In genomic region chr3:69724722-69725435, GRCh38 we compare ENCODE assay signal across 2 cellular contexts.
TF ChIP-seq lines count a peak whose summit lies in the region.

No MANE protein-coding gene starts in this region.

TF ChIP-seq in A549, 52 proteins besides CTCF, POLR2A, EP300 and RAD21 (continued from another document):
- no peak for TF ChIP-seq E2F6 (IDR thresholded peaks at IDR 0.05; ENCODE audit: borderline replicate concordance, low read depth)
- TF ChIP-seq FOXS1 (CRISPR knock-in tag; IDR thresholded peaks at IDR 0.05) = no peak
- no peak for TF ChIP-seq HEYL (CRISPR knock-in tag; IDR thresholded peaks at IDR 0.05)

TF ChIP-seq in K562, 482 proteins besides CTCF, POLR2A, EP300 and RAD21 (continued from another document and continues in another):
- TF ChIP-seq ZBTB43 (CRISPR knock-in tag; IDR thresholded peaks at IDR 0.05) (no peak), PPARD (CRISPR knock-in tag; IDR thresholded peaks at IDR 0.05) (no peak), NR2F6 (CRISPR knock-in tag; IDR thresholded peaks at IDR 0.05) (no peak), ZBTB8A (IDR thresholded peaks at IDR 0.05; ENCODE audit: partially characterized antibody) (no peak), FIP1L1 (IDR thresholded peaks at IDR 0.05; ENCODE audit: low read depth, low read length, poor library complexity, severe bottlenecking) (no peak), CHAMP1 (IDR thresholded peaks at IDR 0.05) (no peak; the same call in 1 of the 2 replicates), MNT (conservative IDR thresholded peaks at IDR 0.05) (peak in 1 of 2 experiments; percentile 41; a peak in 2 of 4 replicates), MTA2 (IDR thresholded peaks at IDR 0.05; ENCODE audit: low read depth) (peak; percentile 84), MTA1 (IDR thresholded peaks at IDR 0.05; ENCODE audit: borderline replicate concordance) (peak; percentile 78; the same call in 1 of the 2 replicates), MIER1 (IDR thresholded peaks at IDR 0.05; ENCODE audit: low read depth) (no peak), CREB3 (tag; conservative IDR thresholded peaks at IDR 0.05; ENCODE audit: low read depth) (0 out of 2 replicates have a peak, but pooled peaks have one; percentile 53), ZNF780A (CRISPR knock-in tag; IDR thresholded peaks at IDR 0.05) (no peak), ZNF316 (IDR thresholded peaks at IDR 0.05) (peak; percentile 92), CHD2 (IDR thresholded peaks at IDR 0.05; ENCODE audit: low read depth, low read length) (peak; percentile 43; the same call in 1 of the 2 replicates), SPI1 (IDR thresholded peaks at IDR 0.05; ENCODE audit: borderline replicate concordance, low read depth, low read length) (peak; percentile 35; the same call in 1 of the 2 replicates), DACH1 (IDR thresholded peaks at IDR 0.05; ENCODE audit: partially characterized antibody) (peak; percentile 64), TRIM25 (IDR thresholded peaks at IDR 0.05; ENCODE audit: borderline replicate concordance) (no peak), MEIS2 (IDR thresholded peaks at IDR 0.05; ENCODE audit: partially characterized antibody) (peak; percentile 70), BCOR (IDR thresholded peaks at IDR 0.05) (no peak), CTBP1 (IDR thresholded peaks at IDR 0.05; ENCODE audit: borderline replicate concordance) (peak; percentile 82), TCF7 (IDR thresholded peaks at IDR 0.05; ENCODE audit: borderline replicate concordance) (peak; percentile 23; the same call in 1 of the 2 replicates), CCNT2 (IDR thresholded peaks at IDR 0.05; ENCODE audit: borderline replicate concordance, extremely low read depth, insufficient read length, low read depth, low read length) (peak; percentile 96), CEBPB (tag; IDR thresholded peaks at IDR 0.05) (peak; percentile 96), HNRNPLL (IDR thresholded peaks at IDR 0.05; ENCODE audit: low read depth, low read length, poor library complexity, severe bottlenecking) (peak; percentile 27), ZBTB11 (CRISPR knock-in tag; IDR thresholded peaks at IDR 0.05) (peak in 1 of 3 experiments; percentile 36; a peak in 1 of 6 replicates), RCOR1 (IDR thresholded peaks at IDR 0.05; ENCODE audit: borderline replicate concordance in 1 of 2, low read depth in 2 of 2, low read length in 2 of 2) (peak in 1 of 2 experiments; percentile 90; a peak in 3 of 4 replicates), STAT6 (CRISPR knock-in tag; IDR thresholded peaks at IDR 0.05) (no peak), CC2D1A (IDR thresholded peaks at IDR 0.05) (peak; percentile 82; the same call in 1 of the 2 replicates), DMBX1 (CRISPR knock-in tag; IDR thresholded peaks at IDR 0.05; ENCODE audit: borderline replicate concordance) (peak; percentile 34; the same call in 1 of the 2 replicates), CEBPG (CRISPR knock-in tag; IDR thresholded peaks at IDR 0.05) (peak; percentile 68), CEBPG (tag; conservative IDR thresholded peaks at IDR 0.05 in 1 of 2, IDR thresholded peaks at IDR 0.05 in 1 of 2) (peak; percentile 70 to 79; a peak in 3 of 4 replicates), SRSF7 (optimal IDR thresholded peaks at IDR 0.05; ENCODE audit: low read depth, low read length) (no peak), TEAD4 (IDR thresholded peaks at IDR 0.05; ENCODE audit: low read length) (peak; percentile 95), TEAD4 (CRISPR knock-in tag; IDR thresholded peaks at IDR 0.05; ENCODE audit: borderline replicate concordance) (no peak), SLC30A9 (CRISPR knock-in tag; IDR thresholded peaks at IDR 0.05) (no peak), NFE2 (IDR thresholded peaks at IDR 0.05; ENCODE audit: low read depth) (peak; percentile 96), ARID1B (IDR thresholded peaks at IDR 0.05) (peak; percentile 95), ATF3 (IDR thresholded peaks at IDR 0.05) (peak; percentile 86), ATF3 (CRISPR knock-in tag; conservative IDR thresholded peaks at IDR 0.05) (no peak), RUNX1 (IDR thresholded peaks at IDR 0.05; ENCODE audit: low read depth) (peak; percentile 76; the same call in 1 of the 2 replicates), THRAP3 (IDR thresholded peaks at IDR 0.05; ENCODE audit: borderline replicate concordance) (no peak), CBFB (CRISPR knock-in tag; IDR thresholded peaks at IDR 0.05) (no peak), ZMIZ1 (IDR thresholded peaks at IDR 0.05; ENCODE audit: low read depth in 2 of 2, low read length in 2 of 2) (peak in 1 of 2 experiments; percentile 79; a peak in 2 of 4 replicates), OTX1 (CRISPR knock-in tag; IDR thresholded peaks at IDR 0.05) (no peak)
